8 cellular contexts compared by ENCODE assay signal in genomic region chr1:120557597-120558302, GRCh38.
DNase-seq lines count a peak whose midpoint lies in the region; ATAC-seq and TF ChIP-seq lines count a peak whose summit lies in the region.
"Not testable (repeated sequence)": the region's sequence is repeated elsewhere in the genome, so short reads cannot be mapped to it uniquely, and the experiment has no call there.

No MANE protein-coding gene starts in this region.

- not testable (repeated sequence) for DNase-seq in AG09309 (ENCODE audit: low read depth); HL-60 (ENCODE audit: low read depth in 1 of 2, low spot score in 1 of 2); astrocyte of the spinal cord (ENCODE audit: low read depth, low spot score); skeletal muscle cell (ENCODE audit: low read depth)
- DNase-seq in foreskin melanocyte (peak; percentile 5), medulla oblongata (ENCODE audit: extremely low spot score) (peak; percentile 47)

- not testable (repeated sequence) for H3K27ac ChIP-seq in HL-60 (replicated peaks)

- H3K4me3 ChIP-seq in AG09309 (ENCODE audit: control insufficient read depth, low read depth, low read length), result peak overlapping the region; percentile 40
- peak overlapping the region; percentile 64 for H3K4me3 ChIP-seq in HL-60 (replicated peaks; ENCODE audit: insufficient read depth, low read length)
- peak overlapping the region; percentile 50 for H3K4me3 ChIP-seq in astrocyte of the spinal cord (ENCODE audit: low read depth, low read length)
- peak overlapping the region; percentile 52 for H3K4me3 ChIP-seq in skeletal muscle cell (ENCODE audit: low read depth, low read length)

- TF ChIP-seq CTCF in AG09309 (IDR thresholded peaks at IDR 0.05; ENCODE audit: control insufficient read depth, insufficient read depth, low read depth, low read length, missing control alignments); HL-60 (IDR thresholded peaks at IDR 0.05; ENCODE audit: insufficient read depth, low read length); astrocyte of the spinal cord (IDR thresholded peaks at IDR 0.05; ENCODE audit: low read depth, low read length): not testable (repeated sequence)

- ATAC-seq in GM19397 (IDR thresholded peaks at IDR 0.05; ENCODE audit: unreplicated experiment), result peak; percentile 2
- peak; percentile 43 for ATAC-seq in SK-N-SH treated with all-trans-retinoic acid at 6 μM for 48 hours

- not testable (repeated sequence) for H3K27me3 ChIP-seq in HL-60 (ENCODE audit: insufficient read depth, poor library complexity, severe bottlenecking)

- in situ Hi-C loops in astrocyte of the spinal cord (cut with HindIII; ENCODE audit: low sequenced_read_pairs), result not testable (repeated sequence)
